In the genomic region with DNA sequence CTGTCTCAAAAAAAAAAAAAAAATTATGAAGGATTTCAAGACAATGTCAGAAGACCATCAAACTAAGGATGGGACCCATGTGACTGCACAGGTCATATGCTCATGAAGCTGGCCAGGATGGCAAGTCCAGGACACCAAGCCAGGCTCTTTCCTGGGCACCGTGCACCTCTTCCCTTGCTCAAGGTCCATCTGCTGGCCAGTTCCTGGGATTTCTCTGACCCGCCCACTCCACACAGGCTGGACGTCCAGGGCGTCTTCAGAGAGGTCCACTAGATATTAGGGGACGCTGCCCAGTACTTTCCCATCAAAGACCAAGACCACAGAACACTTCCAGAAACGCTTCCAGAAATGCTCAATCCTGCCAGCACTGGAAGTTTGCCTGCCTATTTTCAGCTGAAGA, we compare ENCODE assay signal across 28 cellular contexts. TPM values are rescaled to one million over a fixed set of nuclear protein-coding genes. Genes with fewer than 3 reads are reported as not detected.
DNase-seq lines count a peak whose midpoint lies in the region; TF ChIP-seq lines count a peak whose summit lies in the region.
"Had no signal": no experiment of that assay in that cellular context is flagged by ENCODE, and none has a peak within 500 bp of the region (broad histone marks: within the 10 kb centered on the region; RNA-seq: fewer than 3 reads in every experiment).

No MANE protein-coding gene starts in this region.

- H3K36me3 ChIP-seq in BLaER1 (no peaks in the 10 kb centered on the region), ascending aorta (no peaks in the 10 kb centered on the region), rectal smooth muscle tissue (ENCODE audit: control insufficient read depth, insufficient read depth, low read length) (no peaks in the 10 kb centered on the region)
- H3K36me3 ChIP-seq: BE2C, Peyer's patch, SJSA1, spleen had no signal

- peaks cover 12 to 24% (median 19%) of the 10 kb centered on the region in 3 donors for H3K27me3 Mint-ChIP-seq in immature natural killer cell (ENCODE audit: low read depth in 3 of 3)
- H3K27me3 Mint-ChIP-seq in activated T-helper 2 cell treated with anti-CD3 and anti-CD28 coated beads, Interferon-gamma antibody, Interleukin-2, Interleukin-4, amounts not matched to agents 10 μg/mL and 5 μg/mL and 100 μg/mL, durations not matched to agents 14 hours and 24 hours and 36 hours (ENCODE audit: low read depth), result peaks cover 3% of the 10 kb centered on the region

- H3K27ac Mint-ChIP-seq in immature natural killer cell, result peak overlapping the region in 5 of 6 donors; percentile 67 to 92 (median 75)
- H3K27ac Mint-ChIP-seq in activated T-helper 2 cell treated with anti-CD3 and anti-CD28 coated beads, Interferon-gamma antibody, Interleukin-2, Interleukin-4, amounts not matched to agents 10 μg/mL and 5 μg/mL and 100 μg/mL, durations not matched to agents 14 hours and 24 hours and 36 hours, result no peak overlapping the region

- H3K4me3 ChIP-seq in BLaER1 (no peak overlapping the region), ascending aorta (no peak overlapping the region), rectal smooth muscle tissue (ENCODE audit: low read length) (no peak overlapping the region)
- H3K4me3 ChIP-seq: A549, Peyer's patch, SJSA1, spleen had no signal

- peak in 1 of 3 experiments; percentile 4 for TF ChIP-seq CTCF in ascending aorta (IDR thresholded peaks at IDR 0.05)

- no peaks in the 10 kb centered on the region for H3K9me3 Mint-ChIP-seq in immature natural killer cell
- no peaks in the 10 kb centered on the region for H3K9me3 Mint-ChIP-seq in activated T-helper 2 cell treated with anti-CD3 and anti-CD28 coated beads, Interferon-gamma antibody, Interleukin-2, Interleukin-4, amounts not matched to agents 10 μg/mL and 5 μg/mL and 100 μg/mL, durations not matched to agents 14 hours and 24 hours and 36 hours
- H3K9me3 Mint-ChIP-seq: T-helper 1 cell treated with Interleukin-12 subunit alpha and Interleukin-12 subunit beta and Interleukin-4 antibody, amounts not matched to agents 30 μg/mL and 1 μg/mL, for 36 hours had no signal

- DNase-seq in ascending aorta (ENCODE audit: low spot score in 2 of 2) (no peak), immature natural killer cell (no peak), NCI-H345 treated with DMSO at 0.1 percent for 48 hours (lab: John Stamatoyannopoulos, UW; ENCODE audit: unreplicated experiment) (no peak), NCI-H2171 (lab: John Stamatoyannopoulos, UW) (no peak)
- no peak for DNase-seq in activated CD4-positive, CD25-positive, alpha-beta regulatory T cell treated with anti-CD3 and anti-CD28 coated beads, Interleukin-2, amount 50 U/mL, for 72 hours
- no peak for DNase-seq in activated T-helper 2 cell treated with anti-CD3 and anti-CD28 coated beads, Interferon-gamma antibody, Interleukin-2, Interleukin-4, amounts not matched to agents 10 μg/mL and 5 μg/mL and 100 μg/mL, durations not matched to agents 14 hours and 24 hours and 36 hours (ENCODE audit: low spot score)
- DNase-seq: activated CD8-positive, alpha-beta memory T cell treated with anti-CD3 and anti-CD28 coated beads, Interleukin-2, amount 50 U/mL, for 4 hours; activated effector memory CD4-positive, alpha-beta T cell treated with Interleukin-2 at 50 U/mL for 16 hours; BE2C; dermis blood vessel endothelial cell; hippocampal formation; IMR-90; NCI-H2107; NCI-H524; Peyer's patch; spleen; stimulated activated CD4-positive, alpha-beta T cell treated with anti-CD3 and anti-CD28 coated beads, Interleukin-4, amount 100 ng/mL, for 1 hour; stimulated activated naive CD8-positive, alpha-beta T cell treated with anti-CD3 and anti-CD28 coated beads, Interleukin-15, Interleukin-2, amounts not matched to agents 100 U/mL and 50 U/mL, for 24 hours had no signal

- peaks cover 7 to 14% of the 10 kb centered on the region in 2 donors for H3K4me1 Mint-ChIP-seq in immature natural killer cell
- peaks cover 11% of the 10 kb centered on the region for H3K4me1 Mint-ChIP-seq in activated T-helper 2 cell treated with anti-CD3 and anti-CD28 coated beads, Interferon-gamma antibody, Interleukin-2, Interleukin-4, amounts not matched to agents 10 μg/mL and 5 μg/mL and 100 μg/mL, durations not matched to agents 14 hours and 24 hours and 36 hours (ENCODE audit: low read depth)

- H3K9me3 ChIP-seq in BLaER1, result no peaks in the 10 kb centered on the region
- H3K9me3 ChIP-seq in ascending aorta, result no peaks in the 10 kb centered on the region
- H3K9me3 ChIP-seq: A549, BE2C, Peyer's patch, SJSA1, spleen had no signal

- H4K20me1 ChIP-seq in BLaER1, result no peaks in the 10 kb centered on the region

- H3K4me1 ChIP-seq in BLaER1 (peaks cover 90% of the 10 kb centered on the region), ascending aorta (peaks cover 14 to 48% of the 10 kb centered on the region in 2 donors), rectal smooth muscle tissue (ENCODE audit: control insufficient read depth, insufficient read depth, low read length) (peaks cover 33% of the 10 kb centered on the region)

- intact Hi-C loops in ascending aorta (cut with DNase I), result loop anchor here (10.0 kb wide), 2 partner anchors 422 to 1808 kb away; no protein-coding TSS in a partner anchor
- intact Hi-C loops in activated T-helper 2 cell treated with anti-CD3 and anti-CD28 coated beads, Interferon-gamma antibody, Interleukin-2, Interleukin-4, amounts not matched to agents 10 μg/mL and 5 μg/mL and 100 μg/mL, durations not matched to agents 14 hours and 24 hours and 36 hours (cut with micrococcal nuclease), result no loop called here

- H3K27ac ChIP-seq in BLaER1 (peak overlapping the region; percentile 100), ascending aorta (peak overlapping the region; percentile 89 to 98), rectal smooth muscle tissue (ENCODE audit: low read depth, low read length) (peak overlapping the region; percentile 1)
- H3K27ac ChIP-seq: SJSA1 had no signal

- H3K9ac ChIP-seq in BLaER1 (peak overlapping the region; percentile 98; the same call in 1 of the 2 replicates), rectal smooth muscle tissue (ENCODE audit: low read length) (no peak overlapping the region)

- no peak overlapping the region for H3K4me3 Mint-ChIP-seq in immature natural killer cell
- H3K4me3 Mint-ChIP-seq in activated T-helper 2 cell treated with anti-CD3 and anti-CD28 coated beads, Interferon-gamma antibody, Interleukin-2, Interleukin-4, amounts not matched to agents 10 μg/mL and 5 μg/mL and 100 μg/mL, durations not matched to agents 14 hours and 24 hours and 36 hours (ENCODE audit: low read depth), result no peak overlapping the region
- H3K4me3 Mint-ChIP-seq: T-helper 1 cell treated with Interleukin-12 subunit alpha and Interleukin-12 subunit beta and Interleukin-4 antibody, amounts not matched to agents 30 μg/mL and 1 μg/mL, for 36 hours had no signal

- no peaks in the 10 kb centered on the region for H3K36me3 Mint-ChIP-seq in immature natural killer cell
- no peaks in the 10 kb centered on the region for H3K36me3 Mint-ChIP-seq in activated T-helper 2 cell treated with anti-CD3 and anti-CD28 coated beads, Interferon-gamma antibody, Interleukin-2, Interleukin-4, amounts not matched to agents 10 μg/mL and 5 μg/mL and 100 μg/mL, durations not matched to agents 14 hours and 24 hours and 36 hours (ENCODE audit: low read depth)

- H3K27me3 ChIP-seq in BLaER1 (no peaks in the 10 kb centered on the region), ascending aorta (no peaks in the 10 kb centered on the region), rectal smooth muscle tissue (ENCODE audit: control insufficient read depth, insufficient read depth, low read length) (no peaks in the 10 kb centered on the region)
- H3K27me3 ChIP-seq: BE2C, Peyer's patch, SJSA1, spleen had no signal

- H3K4me2 ChIP-seq in BLaER1, result peak overlapping the region; percentile 93
- H3K4me2 ChIP-seq: A549 had no signal

RNA-seq across cellular contexts. Expression of a gene that starts 14.3 kb away (rescaled TPM):
- total RNA-seq in ascending aorta, result not detected
- not detected for polyA plus RNA-seq in immature natural killer cell
- total RNA-seq in activated T-helper 2 cell treated with anti-CD3 and anti-CD28 coated beads, Interferon-gamma antibody, Interleukin-2, Interleukin-4, amounts not matched to agents 10 μg/mL and 5 μg/mL and 100 μg/mL, durations not matched to agents 14 hours and 24 hours and 36 hours, result not detected in 2 replicates
- total RNA-seq: dermis blood vessel endothelial cell, H4, IMR-90, liver, M059J, mucosa of gallbladder, Peyer's patch, SJSA1, spleen, urinary bladder had no signal
- polyA plus RNA-seq: A549, IMR-90, liver, spleen, urinary bladder had no signal

Comparison
In these comparisons a context has a peak if more than half of its experiments do, and no peak if none do; other contexts are left out.
1. H3K27ac ChIP-seq: peak in every context shown above with its lines; median percentile 100 in BLaER1; 94 in ascending aorta; 1 in rectal smooth muscle tissue.